In genomic region chr18:35104391-35105051, GRCh38 we compare ENCODE assay signal across 1 cellular context.
TF ChIP-seq lines count a peak whose summit lies in the region.

No MANE protein-coding gene starts in this region.

TF ChIP-seq in K562, 482 proteins besides CTCF, POLR2A, EP300 and RAD21 (continued from another document and continues in another):
- peak in 1 of 2 experiments; percentile 86; a peak in 2 of 4 replicates for TF ChIP-seq ZNF639 (CRISPR knock-in tag; conservative IDR thresholded peaks at IDR 0.05 in 1 of 2, IDR thresholded peaks at IDR 0.05 in 1 of 2)
- TF ChIP-seq E2F4 (CRISPR knock-in tag; IDR thresholded peaks at IDR 0.05; ENCODE audit: low read depth) = no peak
- peak; percentile 78; the same call in 1 of the 2 replicates for TF ChIP-seq ZBTB26 (CRISPR knock-in tag; IDR thresholded peaks at IDR 0.05)
- TF ChIP-seq MIER1 (IDR thresholded peaks at IDR 0.05; ENCODE audit: low read depth) = no peak
- no peak for TF ChIP-seq RHOXF2B (CRISPR knock-in tag; conservative IDR thresholded peaks at IDR 0.05)
- TF ChIP-seq HNRNPUL1 (IDR thresholded peaks at IDR 0.05; ENCODE audit: low read length) = no peak
- no peak for TF ChIP-seq PYGO2 (tag; IDR thresholded peaks at IDR 0.05)
- no peak for TF ChIP-seq ZNF740 (CRISPR knock-in tag; IDR thresholded peaks at IDR 0.05)
- TF ChIP-seq ZNF740 (tag; IDR thresholded peaks at IDR 0.05) = peak in 1 of 2 experiments; percentile 69; a peak in 1 of 4 replicates
- no peak for TF ChIP-seq ZC3H8 (IDR thresholded peaks at IDR 0.05)
- TF ChIP-seq ZNF780A (CRISPR knock-in tag; IDR thresholded peaks at IDR 0.05) = no peak
- no peak for TF ChIP-seq SP1 (CRISPR knock-in tag; IDR thresholded peaks at IDR 0.05)
- TF ChIP-seq CTCFL (IDR thresholded peaks at IDR 0.05; ENCODE audit: borderline replicate concordance, insufficient read depth, low read depth, low read length, poor library complexity, severe bottlenecking) = no peak
- no peak for TF ChIP-seq ZNF57 (CRISPR knock-in tag; IDR thresholded peaks at IDR 0.05)
- no peak for TF ChIP-seq GTF3C2 (IDR thresholded peaks at IDR 0.05; ENCODE audit: borderline replicate concordance, extremely low read depth, insufficient read length)
- TF ChIP-seq E2F6 (IDR thresholded peaks at IDR 0.05; ENCODE audit: borderline replicate concordance in 1 of 2, extremely low read depth in 1 of 2, insufficient read depth in 1 of 2, insufficient read length in 1 of 2, low read depth in 1 of 2, low read length in 1 of 2, poor library complexity in 1 of 2, severe bottlenecking in 1 of 2) = no peak
- TF ChIP-seq NFRKB (IDR thresholded peaks at IDR 0.05; ENCODE audit: low read depth) = no peak
- no peak for TF ChIP-seq BHLHE40 (IDR thresholded peaks at IDR 0.05; ENCODE audit: low read length)
- no peak for TF ChIP-seq PRDM10 (IDR thresholded peaks at IDR 0.05; ENCODE audit: partially characterized antibody)
- peak in 1 of 2 experiments; percentile 38; a peak in 1 of 4 replicates for TF ChIP-seq HDAC1 (IDR thresholded peaks at IDR 0.05)
- 0 out of 2 replicates have a peak, but pooled peaks have one; percentile 23 for TF ChIP-seq EHMT2 (IDR thresholded peaks at IDR 0.05)
- TF ChIP-seq NR2F6 (CRISPR knock-in tag; IDR thresholded peaks at IDR 0.05) = no peak
- no peak for TF ChIP-seq JUND (IDR thresholded peaks at IDR 0.05; ENCODE audit: borderline replicate concordance, low read depth, low read length)
- TF ChIP-seq JUND (tag; IDR thresholded peaks at IDR 0.05; ENCODE audit: borderline replicate concordance, low read depth, low read length) = peak; percentile 67; the same call in 1 of the 3 replicates
- peak; percentile 10; the same call in 1 of the 2 replicates for TF ChIP-seq FOXM1 (IDR thresholded peaks at IDR 0.05; ENCODE audit: low read depth)
- no peak for TF ChIP-seq FOXM1 (CRISPR knock-in tag; IDR thresholded peaks at IDR 0.05; ENCODE audit: low read depth)
- TF ChIP-seq ZNF668 (CRISPR knock-in tag; IDR thresholded peaks at IDR 0.05) = no peak
- no peak for TF ChIP-seq CBX1 (IDR thresholded peaks at IDR 0.05; ENCODE audit: low read depth)
- TF ChIP-seq ZNF140 (CRISPR knock-in tag; IDR thresholded peaks at IDR 0.05) = no peak
- no peak for TF ChIP-seq FOXK1 (CRISPR knock-in tag; IDR thresholded peaks at IDR 0.05; ENCODE audit: borderline replicate concordance)
- no peak for TF ChIP-seq HDAC6 (IDR thresholded peaks at IDR 0.05; ENCODE audit: low read depth, low read length)
- TF ChIP-seq TAF15 (IDR thresholded peaks at IDR 0.05; ENCODE audit: low read depth, low read length) = no peak
- TF ChIP-seq HMG20B (CRISPR knock-in tag; IDR thresholded peaks at IDR 0.05) = no peak
- TF ChIP-seq SAFB (IDR thresholded peaks at IDR 0.05; ENCODE audit: borderline replicate concordance, low read depth, low read length) = no peak
- TF ChIP-seq NEUROD1 (IDR thresholded peaks at IDR 0.05; ENCODE audit: borderline replicate concordance, low read depth, low read length, partially characterized antibody) = no peak
- no peak for TF ChIP-seq ETV6 (IDR thresholded peaks at IDR 0.05; ENCODE audit: borderline replicate concordance in 1 of 2, low read depth in 2 of 2, low read length in 1 of 2)
- no peak for TF ChIP-seq ETV6 (CRISPR knock-in tag; IDR thresholded peaks at IDR 0.05; ENCODE audit: borderline replicate concordance)
- no peak for TF ChIP-seq BRCA1 (IDR thresholded peaks at IDR 0.05)
- no peak for TF ChIP-seq BRCA1 (CRISPR knock-in tag; IDR thresholded peaks at IDR 0.05)
- no peak for TF ChIP-seq NELFE (IDR thresholded peaks at IDR 0.05; ENCODE audit: insufficient read depth, insufficient read length)
- TF ChIP-seq ZNF707 (CRISPR knock-in tag; conservative IDR thresholded peaks at IDR 0.05) = no peak
- peak; percentile 88 for TF ChIP-seq ZNF175 (CRISPR knock-in tag; IDR thresholded peaks at IDR 0.05; ENCODE audit: low read depth)
- peak; percentile 19; the same call in 1 of the 2 replicates for TF ChIP-seq MAFK (IDR thresholded peaks at IDR 0.05; ENCODE audit: low read length)
- no peak for TF ChIP-seq PHF20 (IDR thresholded peaks at IDR 0.05; ENCODE audit: partially characterized antibody)
- TF ChIP-seq ETV1 (tag; conservative IDR thresholded peaks at IDR 0.05; ENCODE audit: low read depth) = no peak; the same call in 1 of the 2 replicates
- TF ChIP-seq KAT2B (IDR thresholded peaks at IDR 0.05; ENCODE audit: low read depth, low read length) = no peak
- TF ChIP-seq TCF7L2 (IDR thresholded peaks at IDR 0.05; ENCODE audit: low read depth, low read length) = no peak
- TF ChIP-seq MTA3 (IDR thresholded peaks at IDR 0.05; ENCODE audit: borderline replicate concordance) = no peak
- TF ChIP-seq ZNF347 (CRISPR knock-in tag; IDR thresholded peaks at IDR 0.05; ENCODE audit: low read depth) = no peak
- TF ChIP-seq TAF1 (IDR thresholded peaks at IDR 0.05; ENCODE audit: control insufficient read depth, extremely low read depth, insufficient read depth, low read length, severe bottlenecking) = no peak
- no peak for TF ChIP-seq E4F1 (CRISPR knock-in tag; IDR thresholded peaks at IDR 0.05; ENCODE audit: borderline replicate concordance)
